ENCODE assay signal across 29 cellular contexts in the genomic region with DNA sequence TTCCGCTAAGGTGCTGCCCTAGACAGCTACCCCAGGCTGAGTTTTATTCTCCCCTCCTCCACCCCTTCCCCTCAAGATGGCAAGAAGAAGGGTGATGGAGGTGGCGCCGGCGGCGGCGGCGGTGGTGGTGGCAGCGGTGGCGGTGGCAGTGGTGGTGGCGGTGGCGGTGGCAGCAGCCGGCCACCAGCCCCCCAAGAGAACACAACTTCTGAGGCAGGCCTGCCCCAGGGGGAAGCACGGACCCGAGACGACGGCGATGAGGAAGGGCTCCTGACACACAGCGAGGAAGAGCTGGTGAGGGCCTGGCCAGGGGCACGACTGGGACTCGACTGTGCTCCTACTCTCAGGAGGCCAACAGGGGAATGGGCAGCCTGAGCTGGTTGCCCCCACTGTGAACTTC. TPM values are rescaled to one million over a fixed set of nuclear protein-coding genes. Genes with fewer than 3 reads are reported as not detected.
DNase-seq lines count a peak whose midpoint lies in the region; ATAC-seq, FAIRE-seq and TF ChIP-seq lines count a peak whose summit lies in the region.
"Had no signal": no experiment of that assay in that cellular context is flagged by ENCODE, and none has a peak within 500 bp of the region (broad histone marks: within the 10 kb centered on the region; RNA-seq: fewer than 3 reads in every experiment).

No MANE protein-coding gene starts in this region.

- peaks cover 18% of the 10 kb centered on the region for H3K4me1 Mint-ChIP-seq in stimulated activated naive CD8-positive, alpha-beta T cell treated with anti-CD3 and anti-CD28 coated beads, Interleukin-15, amount 100 ng/mL, for 72 hours
- peaks cover 40% of the 10 kb centered on the region for H3K4me1 Mint-ChIP-seq in stimulated activated effector memory CD8-positive, alpha-beta T cell treated with anti-CD3 and anti-CD28 coated beads, Interleukin-12 subunit alpha, Interleukin-12 subunit beta, amount 100 ng/mL, for 72 hours
- H3K4me1 Mint-ChIP-seq: CD14-positive monocyte had no signal

- H3K4me1 ChIP-seq in heart right ventricle = peaks cover 0 to 19% (median 6%) of the 10 kb centered on the region in 9 donors
- peaks cover 0 to 4% of the 10 kb centered on the region in 2 experiments; a peak in 2 of 5 replicates for H3K4me1 ChIP-seq in K562 (replicated peaks in 1 of 2; ENCODE audit: control insufficient read depth in 2 of 2, insufficient read depth in 2 of 2, low read length in 2 of 2)
- H3K4me1 ChIP-seq: BE2C had no signal

- H3K9me3 Mint-ChIP-seq in stimulated activated naive CD8-positive, alpha-beta T cell treated with anti-CD3 and anti-CD28 coated beads, Interleukin-15, amount 100 ng/mL, for 72 hours = no peaks in the 10 kb centered on the region
- no peaks in the 10 kb centered on the region for H3K9me3 Mint-ChIP-seq in stimulated activated effector memory CD8-positive, alpha-beta T cell treated with anti-CD3 and anti-CD28 coated beads, Interleukin-12 subunit alpha, Interleukin-12 subunit beta, amount 100 ng/mL, for 72 hours
- H3K9me3 Mint-ChIP-seq: CD14-positive monocyte; CD4-positive, CD25-positive, alpha-beta regulatory T cell; CD8-positive, alpha-beta memory T cell had no signal

- TF ChIP-seq RAD21 in K562 (CRISPR knock-in tag; conservative IDR thresholded peaks at IDR 0.05 in 1 of 2, IDR thresholded peaks at IDR 0.05 in 1 of 2) = no peak

- H3K4me3 Mint-ChIP-seq in stimulated activated naive CD8-positive, alpha-beta T cell treated with anti-CD3 and anti-CD28 coated beads, Interleukin-15, amount 100 ng/mL, for 72 hours = no peak overlapping the region
- no peak overlapping the region for H3K4me3 Mint-ChIP-seq in stimulated activated effector memory CD8-positive, alpha-beta T cell treated with anti-CD3 and anti-CD28 coated beads, Interleukin-12 subunit alpha, Interleukin-12 subunit beta, amount 100 ng/mL, for 72 hours
- H3K4me3 Mint-ChIP-seq: CD14-positive monocyte; CD4-positive, alpha-beta memory T cell; CD4-positive, CD25-positive, alpha-beta regulatory T cell; CD8-positive, alpha-beta memory T cell had no signal

- H3K27me3 ChIP-seq in heart right ventricle = no peaks in the 10 kb centered on the region
- H3K27me3 ChIP-seq in K562 (ENCODE audit: control insufficient read depth in 2 of 2, insufficient read depth in 2 of 2, low read length in 2 of 2) = no peaks in the 10 kb centered on the region
- H3K27me3 ChIP-seq: BE2C, BLaER1 had no signal

- H3K27ac Mint-ChIP-seq in stimulated activated naive CD8-positive, alpha-beta T cell treated with anti-CD3 and anti-CD28 coated beads, Interleukin-15, amount 100 ng/mL, for 72 hours = peak overlapping the region; percentile 70 to 85
- peak overlapping the region; percentile 74 for H3K27ac Mint-ChIP-seq in stimulated activated effector memory CD8-positive, alpha-beta T cell treated with anti-CD3 and anti-CD28 coated beads, Interleukin-12 subunit alpha, Interleukin-12 subunit beta, amount 100 ng/mL, for 72 hours

- intact Hi-C loops in Right ventricle myocardium inferior (cut with DNase I) = no loop called here
- intact Hi-C loops in heart right ventricle (cut with DNase I) = loop anchor here in 4 of 10 donors (5.0 to 10.0 kb wide), 4 partner anchors 45 to 282 kb away; no protein-coding TSS in a partner anchor
- intact Hi-C loops in K562 (cut with micrococcal nuclease) = no loop called here

- peaks cover 78% of the 10 kb centered on the region for H3K36me3 Mint-ChIP-seq in stimulated activated effector memory CD8-positive, alpha-beta T cell treated with anti-CD3 and anti-CD28 coated beads, Interleukin-12 subunit alpha, Interleukin-12 subunit beta, amount 100 ng/mL, for 72 hours

- no peak for FAIRE-seq in K562 (lab: Jason Lieb, UNC)
- FAIRE-seq: A204.1, GM12878, GM12892, GM18507 had no signal

- H3K27ac ChIP-seq in heart right ventricle (no peak overlapping the region), K562 (ENCODE audit: extremely low read depth, low read depth, low read length) (no peak overlapping the region)
- H3K27ac ChIP-seq: BLaER1 had no signal

- TF ChIP-seq CTCF in heart right ventricle (IDR thresholded peaks at IDR 0.05) = no peak
- no peak for TF ChIP-seq CTCF in K562 (IDR thresholded peaks at IDR 0.05 in 2 of 3, conservative IDR thresholded peaks at IDR 0.05 in 1 of 3; ENCODE audit: insufficient read depth in 2 of 3, low read depth in 1 of 3, low read length in 3 of 3)

- H3K9me3 ChIP-seq in heart right ventricle (no peaks in the 10 kb centered on the region), K562 (replicated peaks; ENCODE audit: control insufficient read depth, insufficient read depth, low read depth, low read length) (no peaks in the 10 kb centered on the region)
- H3K9me3 ChIP-seq: BE2C, BLaER1 had no signal

- BruUV-seq in K562 (replicated peaks; lab: Mats Ljungman, UMichigan) = no TSS peak

- POLR2A ChIA-PET in K562 (lab: Yijun Ruan, JAX) = interaction anchor here (0.5 to 1.8 kb wide), 6 partner anchors 12 to 587 kb away, joined by 3 to 5 read pairs (median 4); a partner anchor contains a TSS

- H3K4me3 ChIP-seq in heart right ventricle = no peak overlapping the region
- no peak overlapping the region for H3K4me3 ChIP-seq in K562
- H3K4me3 ChIP-seq: BLaER1, GM12878 had no signal

- no peak for TF ChIP-seq EP300 in K562 (IDR thresholded peaks at IDR 0.05; ENCODE audit: low read length)

- H3K36me3 ChIP-seq in heart right ventricle = peaks cover 0 to 99% (median 39%) of the 10 kb centered on the region in 9 donors
- H3K36me3 ChIP-seq in K562 (ENCODE audit: control insufficient read depth, insufficient read depth, low read length) = peaks cover 96% of the 10 kb centered on the region

- peaks cover 8% of the 10 kb centered on the region; the same call in 2 of the 3 replicates for H3K79me2 ChIP-seq in K562 (ENCODE audit: control insufficient read depth, insufficient read depth, low read length)

- 89 to 93% methylated on average over 20 of the region's 20 CpGs for whole genome bisulfite sequencing in heart right ventricle, 2 donors
- WGBS in K562 (ENCODE audit: insufficient coverage, low coverage, missing lambda C conversion rate) = 100% methylated on average over 4 of the region's 20 CpGs

- H4K20me1 ChIP-seq in K562 (replicated peaks; ENCODE audit: control insufficient read depth, insufficient read depth, low read length) = 0 out of 2 replicates have a peak, but pooled peaks cover 4% of the 10 kb centered on the region

- no peak overlapping the region for H3K9ac ChIP-seq in K562 (ENCODE audit: insufficient read depth in 1 of 2, low read depth in 2 of 2, low read length in 2 of 2)
- H3K9ac ChIP-seq: BLaER1 had no signal

- H3K9me1 ChIP-seq in K562 (ENCODE audit: control insufficient read depth, insufficient read depth, low read length) = peaks cover 3% of the 10 kb centered on the region

- no peaks in the 10 kb centered on the region for H3K27me3 Mint-ChIP-seq in stimulated activated naive CD8-positive, alpha-beta T cell treated with anti-CD3 and anti-CD28 coated beads, Interleukin-15, amount 100 ng/mL, for 72 hours
- H3K27me3 Mint-ChIP-seq: CD4-positive, alpha-beta memory T cell; CD4-positive, CD25-positive, alpha-beta regulatory T cell; CD8-positive, alpha-beta memory T cell had no signal

- DNase-seq in Right ventricle myocardium inferior (ENCODE audit: missing footprints) (peak; percentile 33), heart right ventricle (no peak), K562 (ENCODE audit: extremely low read depth in 1 of 4, low spot score in 3 of 4) (no peak), epidermal melanocyte (ENCODE audit: insufficient read length, low spot score) (no peak)
- DNase-seq in stimulated activated naive CD8-positive, alpha-beta T cell treated with anti-CD3 and anti-CD28 coated beads, Interleukin-15, amount 100 ng/mL, for 72 hours = no peak
- DNase-seq in stimulated activated naive CD8-positive, alpha-beta T cell treated with anti-CD3 and anti-CD28 coated beads, Interleukin-15, Interleukin-2, amounts not matched to agents 100 U/mL and 50 U/mL, for 24 hours = no peak
- DNase-seq in stimulated activated effector memory CD8-positive, alpha-beta T cell treated with anti-CD3 and anti-CD28 coated beads, Interleukin-12 subunit alpha, Interleukin-12 subunit beta, amount 100 ng/mL, for 72 hours (ENCODE audit: low spot score in 2 of 2) = no peak
- DNase-seq: 8988T; ACHN; BE2C; C1 segment of cervical spinal cord; CD4-positive, alpha-beta memory T cell; CD4-positive, CD25-positive, alpha-beta regulatory T cell; CD8-positive, alpha-beta memory T cell; COR-L47; DMS 273 treated with DMSO at 0.1 percent for 48 hours; DMS153; DMS53; DMS79; DND-41; EL; GDM1 had no signal

- no peak overlapping the region for H3K4me2 ChIP-seq in K562 (ENCODE audit: insufficient read depth, low read length)
- H3K4me2 ChIP-seq: BLaER1 had no signal

- CTCF ChIA-PET in K562 (lab: Yijun Ruan, JAX; ENCODE audit: low intra/inter-chr PET ratio) = no interaction called here

- in situ Hi-C loops in K562 (cut with MboI) = loop anchor here (10.0 kb wide), 1 partner anchor 152 kb away; no protein-coding TSS in a partner anchor

- ATAC-seq in Right ventricle myocardium inferior (no peak), heart right ventricle (no peak), K562 (no peak), HG03280 (IDR thresholded peaks at IDR 0.05; ENCODE audit: unreplicated experiment) (no peak)
- no peak for ATAC-seq in stimulated activated naive CD8-positive, alpha-beta T cell treated with anti-CD3 and anti-CD28 coated beads, Interleukin-15, amount 100 ng/mL, for 72 hours
- no peak for ATAC-seq in stimulated activated naive CD8-positive, alpha-beta T cell treated with anti-CD3 and anti-CD28 coated beads, Interleukin-15, Interleukin-2, amounts not matched to agents 100 U/mL and 50 U/mL, for 24 hours
- no peak for ATAC-seq in stimulated activated effector memory CD8-positive, alpha-beta T cell treated with anti-CD3 and anti-CD28 coated beads, Interleukin-12 subunit alpha, Interleukin-12 subunit beta, amount 100 ng/mL, for 72 hours
- ATAC-seq: GM12878 had no signal

- H2AFZ ChIP-seq in K562 (ENCODE audit: low read depth, low read length) = no peak overlapping the region

- TF ChIP-seq POLR2A in K562 (conservative IDR thresholded peaks at IDR 0.05) = no peak

RNA-seq across cellular contexts. Expression of a gene that starts 35.1 kb away (rescaled TPM):
- total RNA-seq in Right ventricle myocardium inferior (43.7 TPM), heart right ventricle (10 to 100 TPM; 32.4 to 59.7 (median 41.1) TPM), K562 (2014; rRNA removed) (120 and 135 TPM in 2 replicates), K562 (2014; rRNA removed; fragmentation: Illumina TruSeq; extraction: Trizol) (192 and 237 TPM in 2 replicates), K562 (2015; rRNA removed; fragmentation: Illumina TruSeq; extraction: Trizol) (154 and 159 TPM in 2 replicates), K562 (2021) (114 and 118 TPM in 2 replicates)
- polyA plus RNA-seq in heart right ventricle (10 to 100 TPM; 22.2 to 67.7 TPM), K562 (2011; rRNA removed) (141 and 164 TPM in 2 replicates), K562 (2014; fragmentation: Illumina TruSeq; extraction: Trizol) (210 and 220 TPM in 2 replicates), K562 (2014; fragmentation: Nextera tagmentation; extraction: Ambion mirVana) (10 to 100 TPM; 79.7 to 92.3 TPM), K562 (2014; rRNA removed) (139 and 154 TPM in 2 replicates)
- total RNA-seq in K562 (2011; cell fraction: chromatin; rRNA removed; ENCODE audit: low replicate concordance) = 24.4 and 38.1 TPM in 2 replicates
- 19.0 and 21.1 TPM in 2 replicates for total RNA-seq in K562 (2011; cell fraction: nucleolus; rRNA removed)
- total RNA-seq in K562 (2011; cell fraction: nucleoplasm; rRNA removed) = 32.6 and 47.0 TPM in 2 replicates
- polyA plus RNA-seq in K562 (2011; cell fraction: cytosol; rRNA removed) = 42.3 and 74.8 TPM in 2 replicates
- 27.0 and 49.4 TPM in 2 replicates for polyA plus RNA-seq in K562 (2011; cell fraction: nucleus; rRNA removed)
- polyA plus RNA-seq in K562 (2012) = 110 and 156 TPM in 2 replicates
- 73.8 and 89.8 TPM in 2 replicates for polyA minus RNA-seq in K562 (2011; rRNA and poly(A)+ RNA removed)
- polyA minus RNA-seq in K562 (2011; cell fraction: cytosol; rRNA and poly(A)+ RNA removed) = 30.5 and 32.7 TPM in 2 replicates
- polyA minus RNA-seq in K562 (2011; cell fraction: nucleus; rRNA and poly(A)+ RNA removed) = 9.8 and 24.8 TPM in 2 replicates
